In genomic region chr4:1451106-1451751, GRCh38 we compare ENCODE assay signal across 35 cellular contexts. TPM values are rescaled to one million over a fixed set of nuclear protein-coding genes. Genes with fewer than 3 reads are reported as not detected.
"Had no signal": no experiment of that assay in that cellular context is flagged by ENCODE, and none has a peak within 500 bp of the region (broad histone marks: within the 10 kb centered on the region; RNA-seq: fewer than 3 reads in every experiment).

No MANE protein-coding gene starts in this region.

- H3K4me1 Mint-ChIP-seq: activated CD8-positive, alpha-beta memory T cell treated with anti-CD3 and anti-CD28 coated beads, Interleukin-2, amount 10 ng/mL, durations not matched to agents 7 days and 5 days; central memory CD8-positive, alpha-beta T cell; endodermal cell; nephron progenitor cell; stimulated activated naive B cell treated with anti-CD40 and anti-IgM and Interleukin-4, amounts not matched to agents 10 μg/mL and 1 μg/mL and 100 μg/mL, for 72 hours had no signal

- H3K27ac ChIP-seq: breast epithelium, left ventricle myocardium inferior, neutrophil, pancreas, psoas muscle, transverse colon, WERI-Rb-1 had no signal

- H3K27ac Mint-ChIP-seq: activated CD8-positive, alpha-beta memory T cell treated with anti-CD3 and anti-CD28 coated beads, Interleukin-2, amount 10 ng/mL, durations not matched to agents 7 days and 5 days; activated CD8-positive, alpha-beta T cell treated with anti-CD3 and anti-CD28 coated beads, Interleukin-2, amount 10 ng/mL, durations not matched to agents 7 days and 5 days; activated naive CD4-positive, alpha-beta T cell treated with anti-CD3 and anti-CD28 coated beads for 36 hours; activated T-cell treated with anti-CD3 and anti-CD28 coated beads, Interleukin-2, amount 50 U/mL, for 72 hours; dendritic cell treated with granulocyte-macrophage colony-stimulating factor and Interleukin-4, amounts not matched to agents 40 ng/mL and 50 ng/mL, for 4 days; endodermal cell; nephron progenitor cell; stimulated activated naive B cell treated with anti-CD40 and anti-IgM and Interleukin-4, amounts not matched to agents 10 μg/mL and 1 μg/mL and 100 μg/mL, for 72 hours; T-helper 1 cell treated with Interleukin-12 subunit alpha and Interleukin-12 subunit beta and Interleukin-4 antibody, amounts not matched to agents 30 μg/mL and 1 μg/mL, for 36 hours had no signal

- H3K27me3 Mint-ChIP-seq: activated CD8-positive, alpha-beta memory T cell treated with anti-CD3 and anti-CD28 coated beads, Interleukin-2, amount 10 ng/mL, durations not matched to agents 7 days and 5 days had no signal

- FAIRE-seq: pancreas, TTC549 had no signal

- H3K4me1 ChIP-seq: breast epithelium, left ventricle myocardium inferior, pancreas, psoas muscle, transverse colon had no signal

- ATAC-seq: activated CD4-positive, CD25-positive, alpha-beta regulatory T cell treated with anti-CD3 and anti-CD28 coated beads, Interleukin-2, amount 50 U/mL, for 24 hours; activated CD8-positive, alpha-beta memory T cell treated with anti-CD3 and anti-CD28 coated beads, Interleukin-2, amount 10 ng/mL, durations not matched to agents 7 days and 5 days; activated CD8-positive, alpha-beta T cell treated with anti-CD3 and anti-CD28 coated beads, Interleukin-2, amount 10 ng/mL, durations not matched to agents 7 days and 5 days; activated T-cell treated with anti-CD3 and anti-CD28 coated beads, Interleukin-2, amount 50 U/mL, for 72 hours; mucosa of descending colon; pancreas; psoas muscle; stimulated activated naive B cell treated with anti-CD40 and anti-IgM and Interleukin-4, amounts not matched to agents 10 μg/mL and 1 μg/mL and 100 μg/mL, for 72 hours had no signal

- H3K9me3 ChIP-seq: breast epithelium, left ventricle myocardium inferior, mucosa of descending colon, neutrophil, pancreas, psoas muscle, transverse colon had no signal

- DNase-seq: activated CD4-positive, alpha-beta T cell treated with anti-CD3 and anti-CD28 coated beads, Interleukin-2, amount 50 U/mL, for 1 hour; activated CD8-positive, alpha-beta memory T cell treated with anti-CD3 and anti-CD28 coated beads, Interleukin-2, amount 10 ng/mL, durations not matched to agents 7 days and 5 days; activated CD8-positive, alpha-beta T cell treated with anti-CD3 and anti-CD28 coated beads, Interleukin-2, amount 10 ng/mL, durations not matched to agents 7 days and 5 days; activated effector memory CD4-positive, alpha-beta T cell treated with Interleukin-2 at 50 U/mL for 16 hours; activated naive CD4-positive, alpha-beta T cell treated with anti-CD3 and anti-CD28 coated beads for 36 hours; activated T-cell treated with anti-CD3 and anti-CD28 coated beads, Interleukin-2, amount 50 U/mL, for 72 hours; endodermal cell; foreskin fibroblast; hippocampal formation; left ventricle myocardium inferior; mucosa of descending colon; nephron progenitor cell; psoas muscle; stimulated activated CD4-positive, alpha-beta T cell treated with anti-CD3 and anti-CD28 coated beads, Interleukin-1b, Interleukin-23, amount 100 ng/mL, for 48 hours; stimulated activated CD4-positive, alpha-beta T cell treated with anti-CD3 and anti-CD28 coated beads, Interleukin-4, amount 100 ng/mL, for 4 hours; stimulated activated naive B cell treated with anti-CD40 and anti-IgM and Interleukin-4, amounts not matched to agents 10 μg/mL and 1 μg/mL and 100 μg/mL, for 72 hours; SW 1271; T-helper 9 cell; transverse colon; WERI-Rb-1 had no signal

- H3K36me3 ChIP-seq: breast epithelium, left ventricle myocardium inferior, neutrophil, pancreas, transverse colon, WERI-Rb-1 had no signal

- H3K4me2 ChIP-seq: smooth muscle cell had no signal

- H3K4me3 ChIP-seq: breast epithelium, left ventricle myocardium inferior, mucosa of descending colon, pancreas, psoas muscle, smooth muscle cell, transverse colon had no signal

- H3K27me3 ChIP-seq: neutrophil, pancreas had no signal

- H3K4me3 Mint-ChIP-seq: activated CD8-positive, alpha-beta memory T cell treated with anti-CD3 and anti-CD28 coated beads, Interleukin-2, amount 10 ng/mL, durations not matched to agents 7 days and 5 days; activated CD8-positive, alpha-beta T cell treated with anti-CD3 and anti-CD28 coated beads, Interleukin-2, amount 10 ng/mL, durations not matched to agents 7 days and 5 days; activated naive CD4-positive, alpha-beta T cell treated with anti-CD3 and anti-CD28 coated beads for 36 hours; activated T-cell treated with anti-CD3 and anti-CD28 coated beads, Interleukin-2, amount 50 U/mL, for 72 hours; central memory CD8-positive, alpha-beta T cell; dendritic cell treated with granulocyte-macrophage colony-stimulating factor and Interleukin-4, amounts not matched to agents 40 ng/mL and 50 ng/mL, for 4 days; endodermal cell; nephron progenitor cell; stimulated activated naive B cell treated with anti-CD40 and anti-IgM and Interleukin-4, amounts not matched to agents 10 μg/mL and 1 μg/mL and 100 μg/mL, for 72 hours; T-helper 1 cell treated with Interleukin-12 subunit alpha and Interleukin-12 subunit beta and Interleukin-4 antibody, amounts not matched to agents 30 μg/mL and 1 μg/mL, for 36 hours had no signal

- H3K36me3 Mint-ChIP-seq: stimulated activated naive B cell treated with anti-CD40 and anti-IgM and Interleukin-4, amounts not matched to agents 10 μg/mL and 1 μg/mL and 100 μg/mL, for 72 hours had no signal

RNA-seq across cellular contexts. Expression of gene NKX1-1, which starts 45.0 kb away (rescaled TPM):
- total RNA-seq: activated CD8-positive, alpha-beta memory T cell treated with anti-CD3 and anti-CD28 coated beads, Interleukin-2, amount 10 ng/mL, durations not matched to agents 7 days and 5 days; activated CD8-positive, alpha-beta T cell treated with anti-CD3 and anti-CD28 coated beads, Interleukin-2, amount 10 ng/mL, durations not matched to agents 7 days and 5 days; activated naive CD4-positive, alpha-beta T cell treated with anti-CD3 and anti-CD28 coated beads for 36 hours; activated T-cell treated with anti-CD3 and anti-CD28 coated beads, Interleukin-2, amount 50 U/mL, for 72 hours; breast epithelium; endodermal cell; esophagus mucosa; left ventricle myocardium inferior; lung microvascular endothelial cell; mesenteric fat pad; mucosa of descending colon; myocyte; pancreas; psoas muscle; smooth muscle cell; temporal lobe; transverse colon; urinary bladder had no signal
